ENCODE assay signal across 17 cellular contexts in genomic region chr6:155230986-155231385, GRCh38. TPM values are rescaled to one million over a fixed set of nuclear protein-coding genes. Genes with fewer than 3 reads are reported as not detected.
"Had no signal": no experiment of that assay in that cellular context is flagged by ENCODE, and none has a peak within 500 bp of the region (broad histone marks: within the 10 kb centered on the region; RNA-seq: fewer than 3 reads in every experiment).

No MANE protein-coding gene starts in this region.

RNA-seq across cellular contexts. Expression of gene CLDN20, which starts 32.8 kb away (rescaled TPM):
- total RNA-seq: colonic mucosa; dermis microvascular lymphatic vessel endothelial cell; endodermal cell; esophagus mucosa; gastrocnemius medialis; glomerular endothelial cell; heart right ventricle; kidney epithelial cell; left cardiac atrium; left lung; left ventricle myocardium superior; lower lobe of right lung; lung microvascular endothelial cell; mesenteric fat pad; mesothelial cell of epicardium; mucosa of descending colon; naive thymus-derived CD8-positive, alpha-beta T cell had no signal
